10 cellular contexts compared by ENCODE assay signal in genomic region chr10:43394868-43395267, GRCh38. TPM values are rescaled to one million over a fixed set of nuclear protein-coding genes. Genes with fewer than 3 reads are reported as not detected.
DNase-seq lines count a peak whose midpoint lies in the region; ATAC-seq, FAIRE-seq and TF ChIP-seq lines count a peak whose summit lies in the region.
"Had no signal": no experiment of that assay in that cellular context is flagged by ENCODE, and none has a peak within 500 bp of the region (broad histone marks: within the 10 kb centered on the region; RNA-seq: fewer than 3 reads in every experiment).

No MANE protein-coding gene starts in this region.

- in situ Hi-C loops in transverse colon (cut with MboI; ENCODE audit: low pct_ligation_motif_present in 1 of 4, low pct_unique_long_range_greater_than_20kb in 1 of 4, low sequenced_read_pairs in 3 of 4), result loop anchor here in 1 of 4 donors (5.0 kb wide), 1 partner anchor 57 kb away; no protein-coding TSS in a partner anchor

- peak overlapping the region; percentile 84 for H3K9ac ChIP-seq in keratinocyte (ENCODE audit: control insufficient read depth, extremely low read depth, insufficient read depth, low read length)

- peaks cover 76% of the 10 kb centered on the region for H3K4me1 Mint-ChIP-seq in activated naive CD4-positive, alpha-beta T cell treated with anti-CD3 and anti-CD28 coated beads, Interleukin-2, amount 50 U/mL, for 24 hours
- peaks cover 79% of the 10 kb centered on the region for H3K4me1 Mint-ChIP-seq in activated T-helper 1 cell treated with anti-CD3 and anti-CD28 coated beads, Interleukin-12 subunit alpha, Interleukin-12 subunit beta, Interleukin-2, Interleukin-4 antibody, amounts not matched to agents 30 ng/mL and 10 ng/mL and 1 ng/mL, durations not matched to agents 14 hours and 24 hours and 36 hours (ENCODE audit: low read depth)

- ATAC-seq in GM21717 (IDR thresholded peaks at IDR 0.05; ENCODE audit: unreplicated experiment) (no peak), GM21390 (IDR thresholded peaks at IDR 0.05; ENCODE audit: unreplicated experiment) (no peak)
- ATAC-seq: left cardiac atrium had no signal

- dilution Hi-C loops in keratinocyte (cut with MboI; ENCODE audit: extremely low pct_ligation_motif_present, low sequenced_read_pairs), result no loop called here

- no peak for DNase-seq in activated naive CD4-positive, alpha-beta T cell treated with anti-CD3 and anti-CD28 coated beads, Interleukin-2, amount 50 U/mL, for 16 hours
- DNase-seq in activated T-helper 1 cell treated with anti-CD3 and anti-CD28 coated beads, Interleukin-12 subunit alpha, Interleukin-12 subunit beta, Interleukin-2, Interleukin-4 antibody, amounts not matched to agents 30 ng/mL and 10 ng/mL and 1 ng/mL, durations not matched to agents 14 hours and 24 hours and 36 hours (ENCODE audit: low spot score), result no peak
- DNase-seq in keratinocyte (ENCODE audit: low read depth, low spot score) (no peak), transverse colon (no peak), NCI-H446 treated with DMSO at 0.1 percent for 48 hours (lab: John Stamatoyannopoulos, UW) (no peak)
- DNase-seq: left cardiac atrium had no signal

- H4K20me1 ChIP-seq in keratinocyte (ENCODE audit: control insufficient read depth, extremely low read depth, insufficient read depth, low read length), result peaks cover 32% of the 10 kb centered on the region

- 61 to 68% methylated on average over 4 to 6 of the region's 6 CpGs for WGBS in transverse colon (ENCODE audit: low coverage in 1 of 2), 2 donors

- H3K27me3 ChIP-seq in keratinocyte (ENCODE audit: control insufficient read depth, extremely low read depth, insufficient read depth, low read length), result no peaks in the 10 kb centered on the region
- H3K27me3 ChIP-seq in transverse colon, result no peaks in the 10 kb centered on the region

- TF ChIP-seq EP300 in transverse colon (IDR thresholded peaks at IDR 0.05; ENCODE audit: low read depth), result no peak

- peaks cover 33% of the 10 kb centered on the region for H3K36me3 Mint-ChIP-seq in activated naive CD4-positive, alpha-beta T cell treated with anti-CD3 and anti-CD28 coated beads, Interleukin-2, amount 50 U/mL, for 24 hours
- peaks cover 67% of the 10 kb centered on the region for H3K36me3 Mint-ChIP-seq in activated T-helper 1 cell treated with anti-CD3 and anti-CD28 coated beads, Interleukin-12 subunit alpha, Interleukin-12 subunit beta, Interleukin-2, Interleukin-4 antibody, amounts not matched to agents 30 ng/mL and 10 ng/mL and 1 ng/mL, durations not matched to agents 14 hours and 24 hours and 36 hours (ENCODE audit: low read depth)

- no peaks in the 10 kb centered on the region for H3K9me1 ChIP-seq in keratinocyte (ENCODE audit: control insufficient read depth, extremely low read depth, insufficient read depth, low read length)

- peak overlapping the region; percentile 91 for H3K4me2 ChIP-seq in keratinocyte (ENCODE audit: control insufficient read depth, extremely low read depth, insufficient read depth, low read depth, low read length)

- intact Hi-C loops in activated T-helper 1 cell treated with anti-CD3 and anti-CD28 coated beads, Interleukin-12 subunit alpha, Interleukin-12 subunit beta, Interleukin-2, Interleukin-4 antibody, amounts not matched to agents 30 ng/mL and 10 ng/mL and 1 ng/mL, durations not matched to agents 14 hours and 24 hours and 36 hours (cut with micrococcal nuclease), result loop anchor here (5.0 to 10.0 kb wide), 2 partner anchors 103 to 610 kb away; partner anchors contain the start of gene BMS1
- intact Hi-C loops in transverse colon (cut with DNase I; ENCODE audit: low total_unique reads), result no loop called here

- H2AFZ ChIP-seq in keratinocyte (ENCODE audit: control insufficient read depth, low read length), result no peak overlapping the region

- peak overlapping the region; percentile 92 for H3K4me3 Mint-ChIP-seq in activated naive CD4-positive, alpha-beta T cell treated with anti-CD3 and anti-CD28 coated beads, Interleukin-2, amount 50 U/mL, for 24 hours
- H3K4me3 Mint-ChIP-seq in activated T-helper 1 cell treated with anti-CD3 and anti-CD28 coated beads, Interleukin-12 subunit alpha, Interleukin-12 subunit beta, Interleukin-2, Interleukin-4 antibody, amounts not matched to agents 30 ng/mL and 10 ng/mL and 1 ng/mL, durations not matched to agents 14 hours and 24 hours and 36 hours, result peak overlapping the region; percentile 90

- H3K36me3 ChIP-seq in keratinocyte (ENCODE audit: control insufficient read depth in 2 of 2, extremely low read depth in 1 of 2, insufficient read depth in 2 of 2, low read length in 2 of 2) (peaks cover 24 to 42% of the 10 kb centered on the region in 2 experiments), transverse colon (peaks cover 0 to 40% (median 15%) of the 10 kb centered on the region in 4 donors)

- TF ChIP-seq CTCF in keratinocyte (optimal IDR thresholded peaks at IDR 0.05 in 1 of 3, IDR thresholded peaks at IDR 0.05 in 1 of 3, conservative IDR thresholded peaks at IDR 0.05 in 1 of 3; ENCODE audit: extremely low read depth in 1 of 3, insufficient read depth in 2 of 3, low read length in 3 of 3), result no peak
- TF ChIP-seq CTCF in transverse colon (IDR thresholded peaks at IDR 0.05), result no peak

- H3K79me2 ChIP-seq in keratinocyte (ENCODE audit: control insufficient read depth, insufficient read depth, low read length), result peaks cover 94% of the 10 kb centered on the region

- H3K4me1 ChIP-seq in keratinocyte (ENCODE audit: control insufficient read depth, extremely low read depth, insufficient read depth, low read length) (peaks cover 28% of the 10 kb centered on the region), transverse colon (peaks cover 16 to 58% (median 41%) of the 10 kb centered on the region in 4 donors)

- H3K27ac ChIP-seq in keratinocyte (ENCODE audit: control insufficient read depth, insufficient read depth, low read length), result no peak overlapping the region
- H3K27ac ChIP-seq in transverse colon, result peak overlapping the region; percentile 98 to 100 (median 99)

- H3K27me3 Mint-ChIP-seq in activated naive CD4-positive, alpha-beta T cell treated with anti-CD3 and anti-CD28 coated beads, Interleukin-2, amount 50 U/mL, for 24 hours, result no peaks in the 10 kb centered on the region
- no peaks in the 10 kb centered on the region for H3K27me3 Mint-ChIP-seq in activated T-helper 1 cell treated with anti-CD3 and anti-CD28 coated beads, Interleukin-12 subunit alpha, Interleukin-12 subunit beta, Interleukin-2, Interleukin-4 antibody, amounts not matched to agents 30 ng/mL and 10 ng/mL and 1 ng/mL, durations not matched to agents 14 hours and 24 hours and 36 hours (ENCODE audit: insufficient read depth)

- no peaks in the 10 kb centered on the region for H3K9me3 ChIP-seq in keratinocyte (ENCODE audit: control insufficient read depth, low read depth, low read length)
- no peaks in the 10 kb centered on the region for H3K9me3 ChIP-seq in transverse colon

- peak overlapping the region; percentile 98 for H3K27ac Mint-ChIP-seq in activated naive CD4-positive, alpha-beta T cell treated with anti-CD3 and anti-CD28 coated beads, Interleukin-2, amount 50 U/mL, for 24 hours
- H3K27ac Mint-ChIP-seq in activated T-helper 1 cell treated with anti-CD3 and anti-CD28 coated beads, Interleukin-12 subunit alpha, Interleukin-12 subunit beta, Interleukin-2, Interleukin-4 antibody, amounts not matched to agents 30 ng/mL and 10 ng/mL and 1 ng/mL, durations not matched to agents 14 hours and 24 hours and 36 hours, result peak overlapping the region; percentile 96

- FAIRE-seq in keratinocyte (lab: Jason Lieb, UNC), result no peak

- no peak for TF ChIP-seq POLR2A in transverse colon (IDR thresholded peaks at IDR 0.05)

- H3K9me3 Mint-ChIP-seq in activated naive CD4-positive, alpha-beta T cell treated with anti-CD3 and anti-CD28 coated beads, Interleukin-2, amount 50 U/mL, for 24 hours, result no peaks in the 10 kb centered on the region
- no peaks in the 10 kb centered on the region for H3K9me3 Mint-ChIP-seq in activated T-helper 1 cell treated with anti-CD3 and anti-CD28 coated beads, Interleukin-12 subunit alpha, Interleukin-12 subunit beta, Interleukin-2, Interleukin-4 antibody, amounts not matched to agents 30 ng/mL and 10 ng/mL and 1 ng/mL, durations not matched to agents 14 hours and 24 hours and 36 hours

- H3K4me3 ChIP-seq in keratinocyte (ENCODE audit: control insufficient read depth in 2 of 3, extremely low read depth in 1 of 3, insufficient read depth in 2 of 3, low read depth in 1 of 3, low read length in 3 of 3) (no peak overlapping the region), transverse colon (peak overlapping the region in 2 of 4 donors; percentile 67 to 86)

RNA-seq across cellular contexts. Expression of gene HNRNPF, which starts 14.1 kb away (rescaled TPM):
- total RNA-seq in activated T-helper 1 cell treated with anti-CD3 and anti-CD28 coated beads, Interleukin-12 subunit alpha, Interleukin-12 subunit beta, Interleukin-2, Interleukin-4 antibody, amounts not matched to agents 30 ng/mL and 10 ng/mL and 1 ng/mL, durations not matched to agents 14 hours and 24 hours and 36 hours, result 499 and 501 TPM in 2 replicates
- polyA plus RNA-seq in keratinocyte, result 164 to 238 TPM (median 230 TPM) in 3 replicates
- 149 TPM for polyA plus RNA-seq in keratinocyte (2011; ENCODE audit: low read depth)
- 154 and 156 TPM in 2 replicates for polyA plus RNA-seq in keratinocyte (2011; cell fraction: cytosol; rRNA removed)
- polyA plus RNA-seq in keratinocyte (2011; cell fraction: nucleus; rRNA removed), result 171 and 186 TPM in 2 replicates
- 128 and 184 TPM in 2 replicates for polyA plus RNA-seq in keratinocyte (2012; ENCODE audit: low replicate concordance)
- 160 to 224 TPM (median 169 TPM) in 3 replicates for polyA minus RNA-seq in keratinocyte
- polyA minus RNA-seq in keratinocyte (2011; cell fraction: cytosol; rRNA and poly(A)+ RNA removed), result 138 TPM
- 79.5 and 115 TPM in 2 replicates for polyA minus RNA-seq in keratinocyte (2011; cell fraction: nucleus; rRNA and poly(A)+ RNA removed)
- 100 to 1,000 TPM; 127 to 171 (median 155) TPM for total RNA-seq in transverse colon

RNA-seq across cellular contexts. Expression of gene FXYD4, which starts 23.4 kb away (rescaled TPM):
- total RNA-seq in activated T-helper 1 cell treated with anti-CD3 and anti-CD28 coated beads, Interleukin-12 subunit alpha, Interleukin-12 subunit beta, Interleukin-2, Interleukin-4 antibody, amounts not matched to agents 30 ng/mL and 10 ng/mL and 1 ng/mL, durations not matched to agents 14 hours and 24 hours and 36 hours, result 0.44 TPM in 1 of 2 replicates, not detected in the other
- polyA plus RNA-seq in keratinocyte, result not detected in 3 replicates
- not detected for polyA plus RNA-seq in keratinocyte (2011; ENCODE audit: low read depth)
- polyA plus RNA-seq in keratinocyte (2011; cell fraction: cytosol; rRNA removed), result not detected in 2 replicates
- polyA plus RNA-seq in keratinocyte (2011; cell fraction: nucleus; rRNA removed), result not detected in 2 replicates
- polyA plus RNA-seq in keratinocyte (2012; ENCODE audit: low replicate concordance), result not detected in 2 replicates
- polyA minus RNA-seq in keratinocyte, result not detected in 3 replicates
- not detected for polyA minus RNA-seq in keratinocyte (2011; cell fraction: cytosol; rRNA and poly(A)+ RNA removed)
- polyA minus RNA-seq in keratinocyte (2011; cell fraction: nucleus; rRNA and poly(A)+ RNA removed), result not detected in 2 replicates
- not detected for total RNA-seq in transverse colon
- total RNA-seq: aorta, left cardiac atrium had no signal
- polyA plus RNA-seq: aorta had no signal

RNA-seq across cellular contexts. Expression of gene ZNF487, which starts 42.0 kb away (rescaled TPM):
- 1.8 and 2.0 TPM in 2 replicates for total RNA-seq in activated T-helper 1 cell treated with anti-CD3 and anti-CD28 coated beads, Interleukin-12 subunit alpha, Interleukin-12 subunit beta, Interleukin-2, Interleukin-4 antibody, amounts not matched to agents 30 ng/mL and 10 ng/mL and 1 ng/mL, durations not matched to agents 14 hours and 24 hours and 36 hours
- polyA plus RNA-seq in keratinocyte, result 3.6 to 5.1 TPM (median 4.1 TPM) in 3 replicates
- 1.0 TPM for polyA plus RNA-seq in keratinocyte (2011; ENCODE audit: low read depth)
- 4.0 and 4.6 TPM in 2 replicates for polyA plus RNA-seq in keratinocyte (2011; cell fraction: cytosol; rRNA removed)
- polyA plus RNA-seq in keratinocyte (2011; cell fraction: nucleus; rRNA removed), result 4.2 and 6.3 TPM in 2 replicates
- polyA plus RNA-seq in keratinocyte (2012; ENCODE audit: low replicate concordance), result 1.7 and 2.3 TPM in 2 replicates
- polyA minus RNA-seq in keratinocyte, result 1.6 to 24.1 TPM (median 1.6 TPM) in 3 replicates
- polyA minus RNA-seq in keratinocyte (2011; cell fraction: cytosol; rRNA and poly(A)+ RNA removed), result 5.6 TPM
- 6.1 and 6.3 TPM in 2 replicates for polyA minus RNA-seq in keratinocyte (2011; cell fraction: nucleus; rRNA and poly(A)+ RNA removed)
- total RNA-seq in transverse colon, result 10 to 100 TPM in 1 of 4 donors, 1 to 10 TPM in 3; 6.3 to 15.0 (median 7.9) TPM
